8 cellular contexts compared by ENCODE assay signal in the genomic region with DNA sequence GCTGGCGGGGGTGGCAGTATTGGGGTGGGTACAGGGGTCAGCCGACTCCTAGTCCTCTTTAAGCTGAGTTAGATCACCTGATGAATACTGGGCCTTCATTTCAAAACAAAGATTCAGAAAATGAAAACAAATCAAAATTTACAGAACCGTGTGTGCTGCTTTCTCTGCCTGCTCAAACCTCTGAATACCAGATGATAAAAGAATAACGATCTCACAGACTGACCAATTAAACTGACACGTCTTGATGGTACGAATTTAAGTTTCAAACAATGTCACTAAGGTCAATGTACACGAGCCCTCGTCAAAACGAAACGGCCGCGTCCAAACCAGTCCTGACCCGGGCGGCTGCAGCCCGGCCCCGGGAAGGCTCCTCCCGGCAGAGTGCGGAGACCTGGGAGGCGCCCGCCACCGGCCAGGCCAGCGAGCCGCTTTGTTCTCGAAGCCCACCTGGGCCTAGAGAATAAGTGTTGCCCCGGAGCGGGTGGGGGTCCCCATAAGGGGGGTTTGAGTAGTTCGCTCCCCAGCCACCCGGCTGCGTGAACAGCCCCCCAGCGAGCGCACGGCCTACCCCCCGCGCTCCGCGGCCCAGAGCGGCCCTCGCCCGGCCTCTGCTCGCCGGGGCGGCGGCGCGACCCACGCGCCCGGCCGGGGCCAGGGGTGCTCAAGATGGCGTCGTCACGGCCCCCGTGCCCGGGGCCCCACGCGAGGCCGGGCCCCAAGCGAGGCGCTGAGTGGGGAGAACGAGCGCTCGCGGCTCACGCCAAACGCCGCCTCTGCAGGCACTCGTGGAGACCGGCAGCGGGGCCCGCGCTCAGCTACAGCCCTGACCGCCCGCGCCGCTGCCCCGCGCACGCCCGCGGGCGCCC. TPM values are rescaled to one million over a fixed set of nuclear protein-coding genes. Genes with fewer than 3 reads are reported as not detected.
DNase-seq lines count a peak whose midpoint lies in the region; ATAC-seq and TF ChIP-seq lines count a peak whose summit lies in the region.

No MANE protein-coding gene starts in this region.

- H3K4me3 Mint-ChIP-seq in T-helper 2 cell treated with Interferon-gamma antibody and Interleukin-4, amounts not matched to agents 5 μg/mL and 100 μg/mL, for 36 hours = peak overlapping the region; percentile 85

- H3K4me3 ChIP-seq in SJCRH30 (peak overlapping the region; percentile 99), epithelial cell of esophagus (ENCODE audit: low read length) (peak overlapping the region; percentile 72), neural cell (ENCODE audit: low read length) (peak overlapping the region; percentile 90)

- H3K9ac ChIP-seq in neural cell (ENCODE audit: low read length) = peak overlapping the region; percentile 84

- no peaks in the 10 kb centered on the region for H3K9me3 Mint-ChIP-seq in T-helper 2 cell treated with Interferon-gamma antibody and Interleukin-4, amounts not matched to agents 5 μg/mL and 100 μg/mL, for 36 hours

- H3K27ac Mint-ChIP-seq in T-helper 2 cell treated with Interferon-gamma antibody and Interleukin-4, amounts not matched to agents 5 μg/mL and 100 μg/mL, for 36 hours = peak overlapping the region; percentile 85

- no peak for TF ChIP-seq EP300 in neural cell (conservative IDR thresholded peaks at IDR 0.05; ENCODE audit: poor library complexity, severe bottlenecking)

- H3K27me3 ChIP-seq in SJCRH30 = no peaks in the 10 kb centered on the region
- H3K27me3 ChIP-seq in neural cell (ENCODE audit: insufficient read depth, low read depth, low read length) = no peaks in the 10 kb centered on the region

- no peak for DNase-seq in T-helper 2 cell treated with Interferon-gamma antibody and Interleukin-4, amounts not matched to agents 5 μg/mL and 100 μg/mL, for 36 hours (ENCODE audit: low spot score)
- DNase-seq in T-helper 2 cell (no peak), SJCRH30 (peak in 1 of 2 experiments; percentile 43), epithelial cell of esophagus (ENCODE audit: low read depth) (no peak), GF-D8 (lab: John Stamatoyannopoulos, UW) (no peak), foreskin melanocyte (no peak)

- H3K9me3 ChIP-seq in SJCRH30 (replicated peaks) (no peaks in the 10 kb centered on the region), neural cell (ENCODE audit: low read length) (no peaks in the 10 kb centered on the region)

- peak; percentile 9 for ATAC-seq in HG02943 (IDR thresholded peaks at IDR 0.05; ENCODE audit: low read depth, unreplicated experiment)

- H3K4me1 ChIP-seq in SJCRH30 = peaks cover 13% of the 10 kb centered on the region

- H3K36me3 ChIP-seq in SJCRH30 = peaks cover 48% of the 10 kb centered on the region
- H3K36me3 ChIP-seq in neural cell (ENCODE audit: insufficient read depth, low read length) = peaks cover 10% of the 10 kb centered on the region

- H3F3A ChIP-seq in neural cell (ENCODE audit: insufficient read depth, low read length, poor library complexity, severe bottlenecking) = peaks cover 7% of the 10 kb centered on the region

- H3K79me2 ChIP-seq in neural cell (replicated peaks; ENCODE audit: insufficient read depth, low read length) = peaks cover 73% of the 10 kb centered on the region

- H3K27ac ChIP-seq in SJCRH30 (peak overlapping the region; percentile 70), neural cell (ENCODE audit: low read length) (peak overlapping the region; percentile 88)

- H3K9me2 ChIP-seq in neural cell (ENCODE audit: insufficient read depth, low read length) = no peaks in the 10 kb centered on the region

- H3K4me1 Mint-ChIP-seq in T-helper 2 cell treated with Interferon-gamma antibody and Interleukin-4, amounts not matched to agents 5 μg/mL and 100 μg/mL, for 36 hours (ENCODE audit: low read depth) = peaks cover 41% of the 10 kb centered on the region

- H3K36me3 Mint-ChIP-seq in T-helper 2 cell treated with Interferon-gamma antibody and Interleukin-4, amounts not matched to agents 5 μg/mL and 100 μg/mL, for 36 hours (ENCODE audit: low read depth) = peaks cover 46% of the 10 kb centered on the region

- no peak for TF ChIP-seq CTCF in epithelial cell of esophagus (IDR thresholded peaks at IDR 0.05; ENCODE audit: insufficient read depth, low read depth, low read length, missing control alignments)
- no peak for TF ChIP-seq CTCF in neural cell (IDR thresholded peaks at IDR 0.05; ENCODE audit: poor library complexity, severe bottlenecking)

- no peak overlapping the region for H2AFZ ChIP-seq in neural cell (ENCODE audit: low read depth, low read length)

- H3K27me3 Mint-ChIP-seq in T-helper 2 cell treated with Interferon-gamma antibody and Interleukin-4, amounts not matched to agents 5 μg/mL and 100 μg/mL, for 36 hours (ENCODE audit: low read depth) = no peaks in the 10 kb centered on the region

- peak overlapping the region; percentile 88 for H3K4me2 ChIP-seq in neural cell (ENCODE audit: low read length)

- no peak for TF ChIP-seq RAD21 in neural cell (conservative IDR thresholded peaks at IDR 0.05)

- peaks cover 51% of the 10 kb centered on the region for H4K20me1 ChIP-seq in neural cell (ENCODE audit: insufficient read depth)

TF ChIP-seq in neural cell, 6 proteins besides CTCF, POLR2A, EP300 and RAD21:
- TF ChIP-seq MXI1 (conservative IDR thresholded peaks at IDR 0.05; ENCODE audit: poor library complexity, severe bottlenecking) (no peak), SMC3 (conservative IDR thresholded peaks at IDR 0.05; ENCODE audit: poor library complexity) (no peak), EZH2 (IDR thresholded peaks at IDR 0.05; ENCODE audit: borderline replicate concordance, insufficient read depth, low read length, poor library complexity, severe bottlenecking) (no peak), POLR2AphosphoS5 (IDR thresholded peaks at IDR 0.05) (no peak), TAF1 (IDR thresholded peaks at IDR 0.05; ENCODE audit: low read depth) (no peak)
- TF ChIP-seq, protein P1, sequence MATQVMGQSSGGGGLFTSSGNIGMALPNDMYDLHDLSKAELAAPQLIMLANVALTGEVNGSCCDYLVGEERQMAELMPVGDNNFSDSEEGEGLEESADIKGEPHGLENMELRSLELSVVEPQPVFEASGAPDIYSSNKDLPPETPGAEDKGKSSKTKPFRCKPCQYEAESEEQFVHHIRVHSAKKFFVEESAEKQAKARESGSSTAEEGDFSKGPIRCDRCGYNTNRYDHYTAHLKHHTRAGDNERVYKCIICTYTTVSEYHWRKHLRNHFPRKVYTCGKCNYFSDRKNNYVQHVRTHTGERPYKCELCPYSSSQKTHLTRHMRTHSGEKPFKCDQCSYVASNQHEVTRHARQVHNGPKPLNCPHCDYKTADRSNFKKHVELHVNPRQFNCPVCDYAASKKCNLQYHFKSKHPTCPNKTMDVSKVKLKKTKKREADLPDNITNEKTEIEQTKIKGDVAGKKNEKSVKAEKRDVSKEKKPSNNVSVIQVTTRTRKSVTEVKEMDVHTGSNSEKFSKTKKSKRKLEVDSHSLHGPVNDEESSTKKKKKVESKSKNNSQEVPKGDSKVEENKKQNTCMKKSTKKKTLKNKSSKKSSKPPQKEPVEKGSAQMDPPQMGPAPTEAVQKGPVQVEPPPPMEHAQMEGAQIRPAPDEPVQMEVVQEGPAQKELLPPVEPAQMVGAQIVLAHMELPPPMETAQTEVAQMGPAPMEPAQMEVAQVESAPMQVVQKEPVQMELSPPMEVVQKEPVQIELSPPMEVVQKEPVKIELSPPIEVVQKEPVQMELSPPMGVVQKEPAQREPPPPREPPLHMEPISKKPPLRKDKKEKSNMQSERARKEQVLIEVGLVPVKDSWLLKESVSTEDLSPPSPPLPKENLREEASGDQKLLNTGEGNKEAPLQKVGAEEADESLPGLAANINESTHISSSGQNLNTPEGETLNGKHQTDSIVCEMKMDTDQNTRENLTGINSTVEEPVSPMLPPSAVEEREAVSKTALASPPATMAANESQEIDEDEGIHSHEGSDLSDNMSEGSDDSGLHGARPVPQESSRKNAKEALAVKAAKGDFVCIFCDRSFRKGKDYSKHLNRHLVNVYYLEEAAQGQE (IDR thresholded peaks at IDR 0.05; ENCODE audit: borderline replicate concordance) = no peak

RNA-seq across cellular contexts. Expression of a gene that starts 0.7 kb away (rescaled TPM):
- total RNA-seq in SJCRH30 (2014; rRNA removed; shearing (Covaris generic)) = 755 and 774 TPM in 2 replicates
- polyA plus RNA-seq in neural cell = 871 and 874 TPM in 2 replicates
- polyA minus RNA-seq in neural cell = 181 and 185 TPM in 2 replicates

RNA-seq across cellular contexts. Expression of a gene that starts 1.1 kb away (rescaled TPM):
- total RNA-seq in SJCRH30 (2014; rRNA removed; shearing (Covaris generic)) = 57.4 and 68.9 TPM in 2 replicates
- 117 and 132 TPM in 2 replicates for polyA plus RNA-seq in neural cell
- 119 and 121 TPM in 2 replicates for polyA minus RNA-seq in neural cell

RNA-seq across cellular contexts. Expression of a gene that starts 20.2 kb away (rescaled TPM):
- total RNA-seq in SJCRH30 (2014; rRNA removed; shearing (Covaris generic)) = 146 TPM in 2 replicates
- polyA plus RNA-seq in neural cell = 207 and 213 TPM in 2 replicates
- 130 and 131 TPM in 2 replicates for polyA minus RNA-seq in neural cell

RNA-seq across cellular contexts. Expression of a gene that starts 40.3 kb away (rescaled TPM):
- 63.8 and 66.2 TPM in 2 replicates for total RNA-seq in SJCRH30 (2014; rRNA removed; shearing (Covaris generic))
- polyA plus RNA-seq in neural cell = 22.4 and 36.1 TPM in 2 replicates
- 21.3 and 23.1 TPM in 2 replicates for polyA minus RNA-seq in neural cell
